8 cellular contexts compared by ENCODE assay signal in genomic region chr20:3405696-3406358, GRCh38. TPM values are rescaled to one million over a fixed set of nuclear protein-coding genes. Genes with fewer than 3 reads are reported as not detected.
DNase-seq lines count a peak whose midpoint lies in the region; ATAC-seq and TF ChIP-seq lines count a peak whose summit lies in the region.
"Had no signal": no experiment of that assay in that cellular context is flagged by ENCODE, and none has a peak within 500 bp of the region (broad histone marks: within the 10 kb centered on the region; RNA-seq: fewer than 3 reads in every experiment).

No MANE protein-coding gene starts in this region.

- no peaks in the 10 kb centered on the region for H3K9me3 ChIP-seq in ascending aorta
- no peaks in the 10 kb centered on the region for H3K9me3 ChIP-seq in iPS-20b (ENCODE audit: insufficient read depth, low read depth, low read length)
- no peaks in the 10 kb centered on the region for H3K9me3 ChIP-seq in spleen

- WGBS in spleen, 5 donors: 63 to 85% (median 74%) methylated on average over 3 of the region's 3 CpGs

- TF ChIP-seq CTCF in HL-60 (IDR thresholded peaks at IDR 0.05; ENCODE audit: insufficient read depth, low read length) (no peak), ascending aorta (IDR thresholded peaks at IDR 0.05) (no peak), spleen (IDR thresholded peaks at IDR 0.05 in 8 of 11, conservative IDR thresholded peaks at IDR 0.05 in 3 of 11) (no peak)

- TF ChIP-seq POLR2A in spleen (IDR thresholded peaks at IDR 0.05): no peak

- H3K9ac ChIP-seq in iPS-20b (ENCODE audit: low read depth, low read length): no peak overlapping the region

- H3K27ac ChIP-seq in HL-60 (replicated peaks) (no peak overlapping the region), ascending aorta (peak overlapping the region; percentile 95), iPS-20b (ENCODE audit: low read length) (no peak overlapping the region), spleen (peak overlapping the region in 7 of 8 donors; percentile 71 to 93 (median 89))

- H3K4me1 ChIP-seq in ascending aorta (peaks cover 0 to 8% of the 10 kb centered on the region in 2 donors), iPS-20b (ENCODE audit: insufficient read depth, low read length) (peaks cover 9% of the 10 kb centered on the region), spleen (peaks cover 5 to 45% (median 27%) of the 10 kb centered on the region in 6 donors)

- H3K4me3 ChIP-seq in HL-60 (replicated peaks; ENCODE audit: insufficient read depth, low read length): 0 out of 2 replicates have a peak overlapping the region, but pooled peaks have one; percentile 73
- peak overlapping the region; percentile 89 to 93 for H3K4me3 ChIP-seq in ascending aorta
- H3K4me3 ChIP-seq in iPS-20b (ENCODE audit: low read length): peak overlapping the region; percentile 86
- peak overlapping the region in 7 of 8 donors; percentile 74 to 92 (median 82) for H3K4me3 ChIP-seq in spleen

- no peak for ATAC-seq in GM18498 (IDR thresholded peaks at IDR 0.05; ENCODE audit: unreplicated experiment)

- H3K27me3 ChIP-seq in HL-60 (ENCODE audit: insufficient read depth, poor library complexity, severe bottlenecking) (no peaks in the 10 kb centered on the region), ascending aorta (no peaks in the 10 kb centered on the region), iPS-20b (ENCODE audit: insufficient read depth, low read length) (peaks cover 15% of the 10 kb centered on the region), spleen (replicated peaks in 1 of 7) (no peaks in the 10 kb centered on the region)

- intact Hi-C loops in ascending aorta (cut with DNase I) (loop anchor here (5.0 to 10.0 kb wide), 5 partner anchors 201 to 751 kb away; partner anchors contain the start of genes DDRGK1, GNRH2, ITPA and LZTS3), spleen (cut with DNase I; ENCODE audit: low total_unique reads) (no loop called here)

- DNase-seq in HL-60 (ENCODE audit: low read depth in 1 of 2, low spot score in 1 of 2): no peak
- DNase-seq in ascending aorta (ENCODE audit: low spot score in 2 of 2): no peak
- no peak for DNase-seq in spleen
- no peak for DNase-seq in D341Med (ENCODE audit: low spot score)
- DNase-seq in CD1c-positive myeloid dendritic cell (ENCODE audit: extremely low spot score): no peak
- DNase-seq: Karpas-422 had no signal

- H3K36me3 ChIP-seq in ascending aorta: no peaks in the 10 kb centered on the region
- H3K36me3 ChIP-seq in iPS-20b (ENCODE audit: insufficient read depth, low read depth, low read length): no peaks in the 10 kb centered on the region
- H3K36me3 ChIP-seq in spleen: no peaks in the 10 kb centered on the region

RNA-seq across cellular contexts. Expression of gene DNAAF9, which starts 1.6 kb away (rescaled TPM):
- 10.9 TPM for total RNA-seq in ascending aorta
- total RNA-seq in spleen: 10 to 100 TPM; 10.9 to 21.4 (median 18.7) TPM
- polyA plus RNA-seq in spleen: 1 to 10 TPM; 1.8 to 4.6 (median 2.4) TPM

Comparison
In these comparisons a context has a peak if more than half of its experiments do, and no peak if none do; other contexts are left out.
1. H3K27ac ChIP-seq: peak in ascending aorta (2 of 2) and spleen (7 of 8); none in HL-60 (single experiment) and iPS-20b (single experiment).
2. Peak in every context shown above with its lines, with median percentiles within 50 percentile points of each other: H3K4me3 ChIP-seq.